ENCODE assay signal across 10 cellular contexts in the genomic region with DNA sequence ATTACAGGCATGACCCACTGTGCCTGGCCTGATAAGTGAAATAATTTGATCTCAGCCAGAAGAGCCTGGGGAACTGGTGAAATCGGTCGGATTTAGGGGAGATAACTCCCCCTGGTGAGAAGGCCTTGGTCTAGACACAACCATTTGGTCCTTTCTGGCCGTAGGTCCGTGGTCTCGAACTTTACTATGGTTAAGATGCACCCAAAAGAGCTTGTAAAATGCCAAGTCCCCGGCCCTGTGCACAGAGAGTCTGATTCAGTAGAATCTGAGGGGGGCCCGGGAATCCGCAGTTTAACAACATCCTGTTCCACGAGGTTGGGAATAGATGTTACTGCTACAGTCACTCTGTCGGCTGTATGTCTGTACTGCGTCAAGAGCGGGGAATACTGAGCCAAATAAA.
DNase-seq lines count a peak whose midpoint lies in the region; ATAC-seq and TF ChIP-seq lines count a peak whose summit lies in the region.
"Had no signal": no experiment of that assay in that cellular context is flagged by ENCODE, and none has a peak within 500 bp of the region (broad histone marks: within the 10 kb centered on the region; RNA-seq: fewer than 3 reads in every experiment).

No MANE protein-coding gene starts in this region.

- 76 to 77% methylated on average over 12 of the region's 12 CpGs for WGBS in lung, 2 donors

- H3K36me3 ChIP-seq in lung (ENCODE audit: control insufficient read depth in 2 of 2, insufficient read depth in 2 of 2, low read length in 2 of 2): no peaks in the 10 kb centered on the region
- no peaks in the 10 kb centered on the region for H3K36me3 ChIP-seq in subcutaneous abdominal adipose tissue (ENCODE audit: control insufficient read depth in 5 of 5, insufficient read depth in 5 of 5, low read length in 5 of 5)

- H3K4me1 Mint-ChIP-seq in HFFc6 (ENCODE audit: low read depth): peaks cover 71% of the 10 kb centered on the region
- peaks cover 20% of the 10 kb centered on the region for H3K4me1 Mint-ChIP-seq in activated CD4-positive, alpha-beta memory T cell treated with anti-CD3 and anti-CD28 coated beads for 36 hours (ENCODE audit: low read depth)

- TF ChIP-seq CTCF in HFFc6 (IDR thresholded peaks at IDR 0.05): peak; percentile 37; the same call in 1 of the 2 replicates
- no peak for TF ChIP-seq CTCF in lung (IDR thresholded peaks at IDR 0.05; ENCODE audit: control extremely low read depth, extremely low read depth)

- peaks cover 1% of the 10 kb centered on the region; the same call in 1 of the 2 replicates for H3K9me3 Mint-ChIP-seq in HFFc6
- H3K9me3 Mint-ChIP-seq in activated CD4-positive, alpha-beta memory T cell treated with anti-CD3 and anti-CD28 coated beads for 36 hours: peaks cover under 1% of the 10 kb centered on the region

- H3K27me3 Mint-ChIP-seq in HFFc6 (ENCODE audit: insufficient read depth): peaks cover 5% of the 10 kb centered on the region
- peaks cover 2% of the 10 kb centered on the region for H3K27me3 Mint-ChIP-seq in activated CD4-positive, alpha-beta memory T cell treated with anti-CD3 and anti-CD28 coated beads for 36 hours

- intact Hi-C loops in activated CD4-positive, alpha-beta memory T cell treated with anti-CD3 and anti-CD28 coated beads for 36 hours (cut with micrococcal nuclease): loop anchor here (5.0 kb wide), 1 partner anchor 68 kb away; no protein-coding TSS in a partner anchor

- no peak overlapping the region for H3K4me3 Mint-ChIP-seq in HFFc6
- no peak overlapping the region for H3K4me3 Mint-ChIP-seq in activated CD4-positive, alpha-beta memory T cell treated with anti-CD3 and anti-CD28 coated beads for 36 hours
- H3K4me3 Mint-ChIP-seq: WTC11 had no signal

- no peak for ATAC-seq in lung (ENCODE audit: insufficient read depth, low FRiP score)
- ATAC-seq: WTC11 had no signal

- H3K4me3 ChIP-seq in lung: no peak overlapping the region
- no peak overlapping the region for H3K4me3 ChIP-seq in subcutaneous abdominal adipose tissue (ENCODE audit: low read depth in 1 of 5, low read length in 5 of 5)

- no peak for DNase-seq in HFFc6
- no peak for DNase-seq in caudate nucleus (lab: John Stamatoyannopoulos, UW)
- no peak for DNase-seq in lung (ENCODE audit: low spot score)
- no peak for DNase-seq in NCI-H748 treated with DMSO at 0.1 percent for 48 hours (lab: John Stamatoyannopoulos, UW)
- no peak for DNase-seq in activated CD4-positive, alpha-beta memory T cell treated with anti-CD3 and anti-CD28 coated beads for 36 hours
- no peak for DNase-seq in DMS 273 treated with DMSO at 0.1 percent for 48 hours (lab: John Stamatoyannopoulos, UW)
- DNase-seq in NOMO-1 treated with DMSO at 0.1 percent for 48 hours (lab: John Stamatoyannopoulos, UW; ENCODE audit: unreplicated experiment): no peak
- DNase-seq: activated gamma-delta T cell had no signal

- H3K9ac ChIP-seq in subcutaneous abdominal adipose tissue (ENCODE audit: low read length in 5 of 5): no peak overlapping the region

- POLR2A ChIA-PET in activated CD4-positive, alpha-beta memory T cell treated with anti-CD3 and anti-CD28 coated beads for 36 hours (lab: Charles Lee): interaction anchor here (0.6 kb wide), 1 partner anchor 13 kb away, joined by 3 read pairs; no protein-coding TSS in a partner anchor

- peak overlapping the region; percentile 46 for H3K27ac ChIP-seq in caudate nucleus (ENCODE audit: low read depth, low read length)
- peak overlapping the region; percentile 17 to 48 for H3K27ac ChIP-seq in lung (ENCODE audit: low read depth in 1 of 2, low read length in 1 of 2)
- peak overlapping the region; percentile 100 for H3K27ac ChIP-seq in subcutaneous abdominal adipose tissue (ENCODE audit: low read depth, low read length)

- peak overlapping the region; percentile 91 for H3K27ac Mint-ChIP-seq in HFFc6
- H3K27ac Mint-ChIP-seq in activated CD4-positive, alpha-beta memory T cell treated with anti-CD3 and anti-CD28 coated beads for 36 hours: no peak overlapping the region
- H3K27ac Mint-ChIP-seq: WTC11 had no signal

- CTCF ChIA-PET in activated CD4-positive, alpha-beta memory T cell treated with anti-CD3 and anti-CD28 coated beads for 36 hours (lab: Charles Lee): no interaction called here

- H3K27me3 ChIP-seq in lung (ENCODE audit: control insufficient read depth, insufficient read depth) (no peaks in the 10 kb centered on the region), subcutaneous abdominal adipose tissue (ENCODE audit: control insufficient read depth in 5 of 5, insufficient read depth in 4 of 5, low read length in 5 of 5) (no peaks in the 10 kb centered on the region)

- no peaks in the 10 kb centered on the region for H3K36me3 Mint-ChIP-seq in HFFc6 (ENCODE audit: low read depth)
- no peaks in the 10 kb centered on the region for H3K36me3 Mint-ChIP-seq in activated CD4-positive, alpha-beta memory T cell treated with anti-CD3 and anti-CD28 coated beads for 36 hours

- H3K9me3 ChIP-seq in lung (ENCODE audit: control insufficient read depth in 2 of 2, insufficient read depth in 1 of 2, low read length in 1 of 2) (no peaks in the 10 kb centered on the region), subcutaneous abdominal adipose tissue (ENCODE audit: control insufficient read depth in 5 of 5, low read length in 5 of 5) (peaks cover 0 to under 1% (median 0%) of the 10 kb centered on the region in 5 donors)

- peaks cover 0 to 11% of the 10 kb centered on the region in 2 donors for H3K4me1 ChIP-seq in lung (ENCODE audit: control insufficient read depth in 2 of 2, insufficient read depth in 2 of 2, low read length in 2 of 2)
- peaks cover 8 to 57% (median 45%) of the 10 kb centered on the region in 5 donors for H3K4me1 ChIP-seq in subcutaneous abdominal adipose tissue (ENCODE audit: control insufficient read depth in 5 of 5, insufficient read depth in 5 of 5, low read length in 5 of 5)

Comparison
In these comparisons a context has a peak if more than half of its experiments do, and no peak if none do; other contexts are left out.
1. H3K27ac ChIP-seq: peak in every context shown above with its lines; median percentile 100 in subcutaneous abdominal adipose tissue; 46 in caudate nucleus; 32 in lung.